12 cellular contexts compared by ENCODE assay signal in the genomic region with DNA sequence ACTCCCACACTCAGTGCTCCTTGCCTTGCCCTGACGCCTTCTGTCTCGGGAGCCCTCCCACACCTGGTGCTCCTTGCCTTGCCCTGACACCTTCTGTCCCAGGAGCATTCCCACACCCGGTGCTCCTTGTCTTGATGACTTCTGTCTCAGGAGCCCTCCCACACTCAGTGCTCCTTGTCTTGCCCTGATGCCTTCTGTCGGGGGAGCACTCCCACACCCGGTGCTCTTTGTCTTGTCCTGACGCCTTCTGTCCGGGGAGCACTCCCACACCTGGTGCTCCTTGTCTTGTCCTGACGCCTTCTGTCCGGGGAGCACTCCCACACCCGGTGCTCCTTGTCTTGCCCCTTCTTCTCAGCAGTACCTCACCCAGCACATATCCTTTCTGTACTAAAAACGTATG.
DNase-seq lines count a peak whose midpoint lies in the region; ATAC-seq and TF ChIP-seq lines count a peak whose summit lies in the region.
"Had no signal": no experiment of that assay in that cellular context is flagged by ENCODE, and none has a peak within 500 bp of the region (broad histone marks: within the 10 kb centered on the region; RNA-seq: fewer than 3 reads in every experiment).

No MANE protein-coding gene starts in this region.

- no peaks in the 10 kb centered on the region for H3K27me3 ChIP-seq in H9 (ENCODE audit: insufficient read depth, low read length)

- no peak overlapping the region for H3K18ac ChIP-seq in H9 (ENCODE audit: insufficient read length, low read depth, low read length)

- no peak overlapping the region for H2AFZ ChIP-seq in H9 (ENCODE audit: low read length)

- H4K20me1 ChIP-seq in H9 (ENCODE audit: control insufficient read depth, insufficient read depth, insufficient read length): no peaks in the 10 kb centered on the region

- no peak overlapping the region for H2BK20ac ChIP-seq in H9 (ENCODE audit: low read depth, low read length, poor library complexity, severe bottlenecking)

- no peak overlapping the region for H4K8ac ChIP-seq in H9 (replicated peaks; ENCODE audit: insufficient read length, low read depth, low read length)

- H2BK120ac ChIP-seq in H9 (ENCODE audit: low read depth, low read length, poor library complexity, severe bottlenecking): no peak overlapping the region

- no CpG with 5 or more reads among the region's 11 CpGs for WGBS in H9 (ENCODE audit: extremely low coverage, insufficient read length, low lambda C conversion rate)

- no peak overlapping the region for H4K5ac ChIP-seq in H9 (ENCODE audit: insufficient read length, low read depth, low read length)

- H2BK12ac ChIP-seq in H9 (ENCODE audit: insufficient read length, low read depth, low read length): no peak overlapping the region

- TF ChIP-seq CTCF in H9 (conservative IDR thresholded peaks at IDR 0.05): no peak

- no peak overlapping the region for H3K4ac ChIP-seq in H9 (ENCODE audit: low read depth, low read length)

- peaks cover 23% of the 10 kb centered on the region for H3K9me3 Mint-ChIP-seq in stimulated activated naive CD8-positive, alpha-beta T cell treated with anti-CD3 and anti-CD28 coated beads, Interleukin-15, Interleukin-2, amounts not matched to agents 100 ng/mL and 50 ng/mL, for 24 hours
- H3K9me3 Mint-ChIP-seq in stimulated activated naive CD8-positive, alpha-beta T cell treated with anti-CD3 and anti-CD28 coated beads, Interleukin-15, amount 100 ng/mL, for 72 hours: peaks cover 12 to 14% of the 10 kb centered on the region in 2 donors
- peaks cover 15% of the 10 kb centered on the region for H3K9me3 Mint-ChIP-seq in activated naive CD8-positive, alpha-beta T cell treated with anti-CD3 and anti-CD28 coated beads, Interleukin-2, amount 50 U/mL, for 24 hours
- H3K9me3 Mint-ChIP-seq in naive B cell (peaks cover 0 to 4% (median 0%) of the 10 kb centered on the region in 7 donors), H9 (no peaks in the 10 kb centered on the region; a peak in 2 of 5 replicates)

- no peaks in the 10 kb centered on the region for H3K9me3 ChIP-seq in H9 (ENCODE audit: control insufficient read depth, low read depth, low read length)
- H3K9me3 ChIP-seq: A549 had no signal

- H3K4me1 ChIP-seq in H9 (ENCODE audit: insufficient read depth, low read length): no peaks in the 10 kb centered on the region
- H3K4me1 ChIP-seq: A549 had no signal

- no peak for DNase-seq in stimulated activated naive CD8-positive, alpha-beta T cell treated with anti-CD3 and anti-CD28 coated beads, Interleukin-15, amount 100 ng/mL, for 72 hours
- DNase-seq in activated naive CD8-positive, alpha-beta T cell treated with anti-CD3 and anti-CD28 coated beads, Interleukin-2, amount 50 U/mL, for 24 hours: no peak
- no peak for DNase-seq in naive B cell
- no peak for DNase-seq in SKM-1 treated with dmso at 0.1 percent for 144 hours (lab: John Stamatoyannopoulos, UW; ENCODE audit: unreplicated experiment)
- no peak for DNase-seq in H9
- no peak for DNase-seq in erythroblast (lab: John Stamatoyannopoulos, UW)
- DNase-seq: DMS 273 treated with DMSO at 0.1 percent for 48 hours had no signal

- no peaks in the 10 kb centered on the region for H3K27me3 Mint-ChIP-seq in stimulated activated naive CD8-positive, alpha-beta T cell treated with anti-CD3 and anti-CD28 coated beads, Interleukin-15, Interleukin-2, amounts not matched to agents 100 ng/mL and 50 ng/mL, for 24 hours
- no peaks in the 10 kb centered on the region for H3K27me3 Mint-ChIP-seq in stimulated activated naive CD8-positive, alpha-beta T cell treated with anti-CD3 and anti-CD28 coated beads, Interleukin-15, amount 100 ng/mL, for 72 hours
- H3K27me3 Mint-ChIP-seq in activated naive CD8-positive, alpha-beta T cell treated with anti-CD3 and anti-CD28 coated beads, Interleukin-2, amount 50 U/mL, for 24 hours: no peaks in the 10 kb centered on the region
- H3K27me3 Mint-ChIP-seq in naive B cell (no peaks in the 10 kb centered on the region), H9 (ENCODE audit: low read depth) (peaks cover 2% of the 10 kb centered on the region; the same call in 1 of the 2 replicates)

- peak overlapping the region; percentile 58 for H3K27ac Mint-ChIP-seq in stimulated activated naive CD8-positive, alpha-beta T cell treated with anti-CD3 and anti-CD28 coated beads, Interleukin-15, Interleukin-2, amounts not matched to agents 100 ng/mL and 50 ng/mL, for 24 hours
- peak overlapping the region in 1 of 2 donors; percentile 13 for H3K27ac Mint-ChIP-seq in stimulated activated naive CD8-positive, alpha-beta T cell treated with anti-CD3 and anti-CD28 coated beads, Interleukin-15, amount 100 ng/mL, for 72 hours
- peak overlapping the region; percentile 48 for H3K27ac Mint-ChIP-seq in activated naive CD8-positive, alpha-beta T cell treated with anti-CD3 and anti-CD28 coated beads, Interleukin-2, amount 50 U/mL, for 24 hours
- H3K27ac Mint-ChIP-seq in naive B cell: peak overlapping the region in 5 of 6 donors; percentile 31 to 95 (median 81)
- H3K27ac Mint-ChIP-seq in H9: peak overlapping the region in 1 of 3 experiments; percentile 39; a peak in 1 of 7 replicates
- H3K27ac Mint-ChIP-seq: CD14-positive monocyte had no signal

- H3K14ac ChIP-seq in H9 (ENCODE audit: insufficient read depth, low read length): no peak overlapping the region

- no peak overlapping the region for H3K27ac ChIP-seq in H9 (ENCODE audit: insufficient read length, low read depth, low read length)
- H3K27ac ChIP-seq: A549 had no signal

- H3K4me3 Mint-ChIP-seq in stimulated activated naive CD8-positive, alpha-beta T cell treated with anti-CD3 and anti-CD28 coated beads, Interleukin-15, Interleukin-2, amounts not matched to agents 100 ng/mL and 50 ng/mL, for 24 hours: no peak overlapping the region
- no peak overlapping the region for H3K4me3 Mint-ChIP-seq in stimulated activated naive CD8-positive, alpha-beta T cell treated with anti-CD3 and anti-CD28 coated beads, Interleukin-15, amount 100 ng/mL, for 72 hours
- H3K4me3 Mint-ChIP-seq in activated naive CD8-positive, alpha-beta T cell treated with anti-CD3 and anti-CD28 coated beads, Interleukin-2, amount 50 U/mL, for 24 hours: no peak overlapping the region
- H3K4me3 Mint-ChIP-seq in naive B cell: peak overlapping the region in 2 of 8 donors; percentile 36
- no peak overlapping the region for H3K4me3 Mint-ChIP-seq in H9
- H3K4me3 Mint-ChIP-seq: CD14-positive monocyte had no signal

- H3K36me3 Mint-ChIP-seq in stimulated activated naive CD8-positive, alpha-beta T cell treated with anti-CD3 and anti-CD28 coated beads, Interleukin-15, Interleukin-2, amounts not matched to agents 100 ng/mL and 50 ng/mL, for 24 hours (ENCODE audit: low read depth): no peaks in the 10 kb centered on the region
- peaks cover 2% of the 10 kb centered on the region for H3K36me3 Mint-ChIP-seq in activated naive CD8-positive, alpha-beta T cell treated with anti-CD3 and anti-CD28 coated beads, Interleukin-2, amount 50 U/mL, for 24 hours (ENCODE audit: low read depth)
- H3K36me3 Mint-ChIP-seq in naive B cell (no peaks in the 10 kb centered on the region), H9 (ENCODE audit: insufficient read depth in 1 of 3, low read depth in 3 of 3) (no peaks in the 10 kb centered on the region; a peak in 1 of 7 replicates)
- H3K36me3 Mint-ChIP-seq: CD14-positive monocyte had no signal

- H2AK5ac ChIP-seq in H9 (ENCODE audit: insufficient read length, low read length): no peak overlapping the region

- no peak overlapping the region for H4K91ac ChIP-seq in H9 (ENCODE audit: insufficient read length, low read depth, low read length)

- H3K4me1 Mint-ChIP-seq in stimulated activated naive CD8-positive, alpha-beta T cell treated with anti-CD3 and anti-CD28 coated beads, Interleukin-15, Interleukin-2, amounts not matched to agents 100 ng/mL and 50 ng/mL, for 24 hours (ENCODE audit: low read depth): peaks cover 62% of the 10 kb centered on the region
- peaks cover 25% of the 10 kb centered on the region for H3K4me1 Mint-ChIP-seq in stimulated activated naive CD8-positive, alpha-beta T cell treated with anti-CD3 and anti-CD28 coated beads, Interleukin-15, amount 100 ng/mL, for 72 hours
- peaks cover 55% of the 10 kb centered on the region for H3K4me1 Mint-ChIP-seq in activated naive CD8-positive, alpha-beta T cell treated with anti-CD3 and anti-CD28 coated beads, Interleukin-2, amount 50 U/mL, for 24 hours
- H3K4me1 Mint-ChIP-seq in naive B cell: peaks cover 21 to 31% (median 29%) of the 10 kb centered on the region in 3 donors
- H3K4me1 Mint-ChIP-seq in H9: peaks cover 0 to 4% of the 10 kb centered on the region in 2 experiments; a peak in 1 of 4 replicates

- H3K23ac ChIP-seq in H9 (ENCODE audit: insufficient read length, low read depth, low read length): no peak overlapping the region

- no peaks in the 10 kb centered on the region for H3K79me1 ChIP-seq in H9 (ENCODE audit: insufficient read depth, low read depth, low read length, poor library complexity, severe bottlenecking)

- no peak overlapping the region for H2BK5ac ChIP-seq in H9 (ENCODE audit: insufficient read length, low read length)

- H3K23me2 ChIP-seq in H9 (ENCODE audit: insufficient read length, low read depth, low read length, poor library complexity, severe bottlenecking): no peaks in the 10 kb centered on the region

- no peak overlapping the region for H3T11ph ChIP-seq in H9 (ENCODE audit: low read length)

- no peak overlapping the region for H3K56ac ChIP-seq in H9 (ENCODE audit: insufficient read length, low read depth, low read length)

- ATAC-seq in stimulated activated naive CD8-positive, alpha-beta T cell treated with anti-CD3 and anti-CD28 coated beads, Interleukin-15, amount 100 ng/mL, for 72 hours: no peak
- no peak for ATAC-seq in activated naive CD8-positive, alpha-beta T cell treated with anti-CD3 and anti-CD28 coated beads, Interleukin-2, amount 50 U/mL, for 24 hours
- ATAC-seq in naive B cell (ENCODE audit: low read depth in 2 of 2): no peak
- ATAC-seq: A549, GM12878, HCT116 had no signal

- no peak overlapping the region for H2BK15ac ChIP-seq in H9 (ENCODE audit: low read depth, low read length)

- TF ChIP-seq POLR2A in erythroblast (IDR thresholded peaks at IDR 0.05; ENCODE audit: low read length): no peak

- no peak overlapping the region for H3K4me2 ChIP-seq in H9 (ENCODE audit: insufficient read depth, insufficient read length, low read length)
- H3K4me2 ChIP-seq: A549 had no signal

- H3K79me2 ChIP-seq in H9 (ENCODE audit: insufficient read depth, low read length): no peaks in the 10 kb centered on the region

- no peak overlapping the region for H3K9ac ChIP-seq in H9 (ENCODE audit: extremely low read depth, insufficient read length, low read length)
